Comparison of ENCODE assay signal across 1 cellular context in the genomic region with DNA sequence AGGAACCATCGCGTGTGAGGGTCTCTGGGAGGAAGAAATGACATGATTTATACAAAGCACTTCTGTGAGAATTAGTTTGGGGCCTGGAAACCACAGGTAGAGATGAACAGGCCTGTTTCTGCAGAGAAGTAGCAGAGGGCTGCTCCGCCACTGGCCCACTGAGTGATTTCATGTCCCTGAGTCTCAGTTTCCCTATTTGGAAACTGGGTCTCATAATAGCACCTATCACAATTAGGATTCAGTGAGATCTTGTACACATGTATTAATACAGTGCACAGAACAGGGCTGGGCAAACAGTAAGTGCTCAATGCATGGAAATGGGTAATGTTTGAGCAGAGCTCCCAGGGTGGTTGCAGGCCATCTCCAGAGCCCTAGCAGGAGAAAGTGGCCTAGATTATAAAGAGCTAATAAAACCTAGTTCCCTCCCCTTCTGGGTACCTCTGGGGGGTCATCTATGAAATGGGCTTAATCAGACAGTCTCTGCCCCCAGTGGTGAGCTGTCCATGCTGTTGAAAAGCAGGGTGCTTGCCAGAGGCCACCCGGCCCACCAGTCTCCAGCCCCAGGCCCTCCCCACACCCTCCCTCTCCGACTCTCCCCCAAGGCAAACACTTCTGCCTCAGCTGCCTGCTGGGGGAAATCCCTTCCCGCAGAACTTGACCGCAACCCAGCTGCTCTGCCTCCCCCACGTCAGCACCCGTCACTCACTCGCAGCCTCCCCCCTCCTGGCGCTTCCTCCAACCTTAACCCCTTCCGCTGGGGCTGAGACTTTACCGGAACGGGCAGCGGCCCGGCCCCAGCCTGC.
TF ChIP-seq lines count a peak whose summit lies in the region.

No MANE protein-coding gene starts in this region.

TF ChIP-seq in GM12878, 131 proteins besides CTCF, POLR2A, EP300 and RAD21 (continued from another document):
- TF ChIP-seq, protein P1, sequence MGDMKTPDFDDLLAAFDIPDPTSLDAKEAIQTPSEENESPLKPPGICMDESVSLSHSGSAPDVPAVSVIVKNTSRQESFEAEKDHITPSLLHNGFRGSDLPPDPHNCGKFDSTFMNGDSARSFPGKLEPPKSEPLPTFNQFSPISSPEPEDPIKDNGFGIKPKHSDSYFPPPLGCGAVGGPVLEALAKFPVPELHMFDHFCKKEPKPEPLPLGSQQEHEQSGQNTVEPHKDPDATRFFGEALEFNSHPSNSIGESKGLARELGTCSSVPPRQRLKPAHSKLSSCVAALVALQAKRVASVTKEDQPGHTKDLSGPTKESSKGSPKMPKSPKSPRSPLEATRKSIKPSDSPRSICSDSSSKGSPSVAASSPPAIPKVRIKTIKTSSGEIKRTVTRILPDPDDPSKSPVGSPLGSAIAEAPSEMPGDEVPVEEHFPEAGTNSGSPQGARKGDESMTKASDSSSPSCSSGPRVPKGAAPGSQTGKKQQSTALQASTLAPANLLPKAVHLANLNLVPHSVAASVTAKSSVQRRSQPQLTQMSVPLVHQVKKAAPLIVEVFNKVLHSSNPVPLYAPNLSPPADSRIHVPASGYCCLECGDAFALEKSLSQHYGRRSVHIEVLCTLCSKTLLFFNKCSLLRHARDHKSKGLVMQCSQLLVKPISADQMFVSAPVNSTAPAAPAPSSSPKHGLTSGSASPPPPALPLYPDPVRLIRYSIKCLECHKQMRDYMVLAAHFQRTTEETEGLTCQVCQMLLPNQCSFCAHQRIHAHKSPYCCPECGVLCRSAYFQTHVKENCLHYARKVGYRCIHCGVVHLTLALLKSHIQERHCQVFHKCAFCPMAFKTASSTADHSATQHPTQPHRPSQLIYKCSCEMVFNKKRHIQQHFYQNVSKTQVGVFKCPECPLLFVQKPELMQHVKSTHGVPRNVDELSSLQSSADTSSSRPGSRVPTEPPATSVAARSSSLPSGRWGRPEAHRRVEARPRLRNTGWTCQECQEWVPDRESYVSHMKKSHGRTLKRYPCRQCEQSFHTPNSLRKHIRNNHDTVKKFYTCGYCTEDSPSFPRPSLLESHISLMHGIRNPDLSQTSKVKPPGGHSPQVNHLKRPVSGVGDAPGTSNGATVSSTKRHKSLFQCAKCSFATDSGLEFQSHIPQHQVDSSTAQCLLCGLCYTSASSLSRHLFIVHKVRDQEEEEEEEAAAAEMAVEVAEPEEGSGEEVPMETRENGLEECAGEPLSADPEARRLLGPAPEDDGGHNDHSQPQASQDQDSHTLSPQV (IDR thresholded peaks at IDR 0.05), result 0 out of 2 replicates have a peak, but pooled peaks have one; percentile 60
- peak; percentile 41 for TF ChIP-seq SMAD1 (IDR thresholded peaks at IDR 0.05; ENCODE audit: low read depth, partially characterized antibody)
- TF ChIP-seq NFXL1 (IDR thresholded peaks at IDR 0.05; ENCODE audit: borderline replicate concordance), result no peak
- TF ChIP-seq, protein P2, sequence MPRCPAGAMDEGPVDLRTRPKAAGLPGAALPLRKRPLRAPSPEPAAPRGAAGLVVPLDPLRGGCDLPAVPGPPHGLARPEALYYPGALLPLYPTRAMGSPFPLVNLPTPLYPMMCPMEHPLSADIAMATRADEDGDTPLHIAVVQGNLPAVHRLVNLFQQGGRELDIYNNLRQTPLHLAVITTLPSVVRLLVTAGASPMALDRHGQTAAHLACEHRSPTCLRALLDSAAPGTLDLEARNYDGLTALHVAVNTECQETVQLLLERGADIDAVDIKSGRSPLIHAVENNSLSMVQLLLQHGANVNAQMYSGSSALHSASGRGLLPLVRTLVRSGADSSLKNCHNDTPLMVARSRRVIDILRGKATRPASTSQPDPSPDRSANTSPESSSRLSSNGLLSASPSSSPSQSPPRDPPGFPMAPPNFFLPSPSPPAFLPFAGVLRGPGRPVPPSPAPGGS (IDR thresholded peaks at IDR 0.05; ENCODE audit: borderline replicate concordance, insufficient read depth, low read depth, low read length, poor library complexity, severe bottlenecking), result peak; percentile 99
- TF ChIP-seq POLR2AphosphoS2 (IDR thresholded peaks at IDR 0.05; ENCODE audit: low read depth, low read length), result no peak
- TF ChIP-seq, protein P3, sequence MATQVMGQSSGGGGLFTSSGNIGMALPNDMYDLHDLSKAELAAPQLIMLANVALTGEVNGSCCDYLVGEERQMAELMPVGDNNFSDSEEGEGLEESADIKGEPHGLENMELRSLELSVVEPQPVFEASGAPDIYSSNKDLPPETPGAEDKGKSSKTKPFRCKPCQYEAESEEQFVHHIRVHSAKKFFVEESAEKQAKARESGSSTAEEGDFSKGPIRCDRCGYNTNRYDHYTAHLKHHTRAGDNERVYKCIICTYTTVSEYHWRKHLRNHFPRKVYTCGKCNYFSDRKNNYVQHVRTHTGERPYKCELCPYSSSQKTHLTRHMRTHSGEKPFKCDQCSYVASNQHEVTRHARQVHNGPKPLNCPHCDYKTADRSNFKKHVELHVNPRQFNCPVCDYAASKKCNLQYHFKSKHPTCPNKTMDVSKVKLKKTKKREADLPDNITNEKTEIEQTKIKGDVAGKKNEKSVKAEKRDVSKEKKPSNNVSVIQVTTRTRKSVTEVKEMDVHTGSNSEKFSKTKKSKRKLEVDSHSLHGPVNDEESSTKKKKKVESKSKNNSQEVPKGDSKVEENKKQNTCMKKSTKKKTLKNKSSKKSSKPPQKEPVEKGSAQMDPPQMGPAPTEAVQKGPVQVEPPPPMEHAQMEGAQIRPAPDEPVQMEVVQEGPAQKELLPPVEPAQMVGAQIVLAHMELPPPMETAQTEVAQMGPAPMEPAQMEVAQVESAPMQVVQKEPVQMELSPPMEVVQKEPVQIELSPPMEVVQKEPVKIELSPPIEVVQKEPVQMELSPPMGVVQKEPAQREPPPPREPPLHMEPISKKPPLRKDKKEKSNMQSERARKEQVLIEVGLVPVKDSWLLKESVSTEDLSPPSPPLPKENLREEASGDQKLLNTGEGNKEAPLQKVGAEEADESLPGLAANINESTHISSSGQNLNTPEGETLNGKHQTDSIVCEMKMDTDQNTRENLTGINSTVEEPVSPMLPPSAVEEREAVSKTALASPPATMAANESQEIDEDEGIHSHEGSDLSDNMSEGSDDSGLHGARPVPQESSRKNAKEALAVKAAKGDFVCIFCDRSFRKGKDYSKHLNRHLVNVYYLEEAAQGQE (IDR thresholded peaks at IDR 0.05; ENCODE audit: low read depth, low read length), result peak; percentile 48; the same call in 1 of the 2 replicates
- peak; percentile 94 for TF ChIP-seq IKZF1 (conservative IDR thresholded peaks at IDR 0.05)
- peak; percentile 36; the same call in 1 of the 2 replicates for TF ChIP-seq BRCA1 (IDR thresholded peaks at IDR 0.05; ENCODE audit: low read depth, low read length)
- no peak for TF ChIP-seq SIX5 (IDR thresholded peaks at IDR 0.05; ENCODE audit: low read depth, low read length, severe bottlenecking)
- peak; percentile 59; the same call in 1 of the 2 replicates for TF ChIP-seq IRF4 (IDR thresholded peaks at IDR 0.05; ENCODE audit: low read depth, low read length)
- TF ChIP-seq RELA (IDR thresholded peaks at IDR 0.05; ENCODE audit: borderline replicate concordance, partially characterized antibody), result peak; percentile 99
